In genomic region chr6:138724015-138724414, GRCh38 we compare ENCODE assay signal across 13 cellular contexts. TPM values are rescaled to one million over a fixed set of nuclear protein-coding genes. Genes with fewer than 3 reads are reported as not detected.
DNase-seq lines count a peak whose midpoint lies in the region; TF ChIP-seq lines count a peak whose summit lies in the region.
"Had no signal": no experiment of that assay in that cellular context is flagged by ENCODE, and none has a peak within 500 bp of the region (broad histone marks: within the 10 kb centered on the region; RNA-seq: fewer than 3 reads in every experiment).

No MANE protein-coding gene starts in this region.

- peaks cover 12% of the 10 kb centered on the region for H3K4me1 Mint-ChIP-seq in type B pancreatic cell (ENCODE audit: unreplicated experiment)

- H3K79me2 ChIP-seq in hepatocyte = no peaks in the 10 kb centered on the region

- H3K9me3 ChIP-seq in hepatocyte (ENCODE audit: low read depth) = no peaks in the 10 kb centered on the region
- H3K9me3 ChIP-seq: esophagus muscularis mucosa, SJSA1 had no signal

- H3K27ac Mint-ChIP-seq in type B pancreatic cell = no peak overlapping the region
- H3K27ac Mint-ChIP-seq: mesothelial cell of epicardium had no signal

- TF ChIP-seq CTCF in hepatocyte (IDR thresholded peaks at IDR 0.05; ENCODE audit: poor library complexity) = no peak
- TF ChIP-seq CTCF in type B pancreatic cell (conservative IDR thresholded peaks at IDR 0.05) = no peak

- no peaks in the 10 kb centered on the region for H4K20me1 ChIP-seq in hepatocyte (ENCODE audit: insufficient read depth, poor library complexity, severe bottlenecking)

- no peaks in the 10 kb centered on the region for H3K27me3 Mint-ChIP-seq in type B pancreatic cell

- H2AFZ ChIP-seq in hepatocyte = no peak overlapping the region

- peaks cover 15% of the 10 kb centered on the region for H3K4me1 ChIP-seq in hepatocyte (ENCODE audit: insufficient read depth)

- WGBS in hepatocyte (ENCODE audit: low lambda C conversion rate, missing lambda C conversion rate) = 63% methylated on average over 3 of the region's 3 CpGs

- no peak overlapping the region for H3K4me3 ChIP-seq in hepatocyte
- H3K4me3 ChIP-seq: esophagus muscularis mucosa, SJSA1 had no signal

- no peaks in the 10 kb centered on the region for H3K9me2 ChIP-seq in hepatocyte (replicated peaks; ENCODE audit: insufficient read depth)

- H3K9me3 Mint-ChIP-seq in type B pancreatic cell = no peaks in the 10 kb centered on the region
- H3K9me3 Mint-ChIP-seq: mesothelial cell of epicardium had no signal

- peak; percentile 51 for DNase-seq in HuH-7.5 (ENCODE audit: low spot score)
- DNase-seq in astrocyte of the hippocampus (ENCODE audit: low read depth, low spot score) = peak; percentile 40
- DNase-seq in hepatocyte (ENCODE audit: low spot score) = peak; percentile 35
- peak; percentile 21 for DNase-seq in stromal cell of bone marrow (ENCODE audit: low read depth)
- no peak for DNase-seq in type B pancreatic cell (ENCODE audit: extremely low spot score, unreplicated experiment)
- DNase-seq in DMS 273 (lab: John Stamatoyannopoulos, UW; ENCODE audit: unreplicated experiment) = no peak
- DNase-seq in NCI-H1048 (lab: John Stamatoyannopoulos, UW) = no peak
- DNase-seq: activated CD4-positive, alpha-beta T cell treated with anti-CD3 and anti-CD28 coated beads, Interleukin-2, amount 50 U/mL, for 1 hour; DND-41; stimulated activated naive CD8-positive, alpha-beta T cell treated with anti-CD3 and anti-CD28 coated beads, Interleukin-15, Interleukin-2, amounts not matched to agents 100 U/mL and 50 U/mL, for 24 hours had no signal

- no peak overlapping the region for H3K4me3 Mint-ChIP-seq in type B pancreatic cell
- H3K4me3 Mint-ChIP-seq: mesothelial cell of epicardium had no signal

- H3K27me3 ChIP-seq in hepatocyte = no peaks in the 10 kb centered on the region
- H3K27me3 ChIP-seq: esophagus muscularis mucosa, SJSA1 had no signal

- no peaks in the 10 kb centered on the region for H3K36me3 ChIP-seq in hepatocyte (replicated peaks; ENCODE audit: insufficient read depth, low read depth)
- H3K36me3 ChIP-seq: esophagus muscularis mucosa, SJSA1 had no signal

- H3K4me2 ChIP-seq in hepatocyte = peak overlapping the region; percentile 5

- no peaks in the 10 kb centered on the region for H3K36me3 Mint-ChIP-seq in type B pancreatic cell

- H3K27ac ChIP-seq in hepatocyte = no peak overlapping the region
- H3K27ac ChIP-seq: esophagus muscularis mucosa, SJSA1 had no signal

RNA-seq across cellular contexts. Expression of gene CCDC28A, which starts 49.6 kb away (rescaled TPM):
- total RNA-seq in hepatocyte (11.8 and 12.0 TPM in 2 replicates), type B pancreatic cell (ENCODE audit: low replicate concordance) (7.5 and 12.0 TPM in 2 replicates)
- polyA plus RNA-seq in hepatocyte = 8.9 and 9.1 TPM in 2 replicates

Comparison
In these comparisons a context has a peak if more than half of its experiments do, and no peak if none do; other contexts are left out.
1. DNase-seq: peak in HuH-7.5 (single experiment), astrocyte of the hippocampus (single experiment), hepatocyte (single experiment) and stromal cell of bone marrow (single experiment); none in type B pancreatic cell (single experiment), DMS 273 (single experiment) and NCI-H1048 (single experiment).